Comparison of ENCODE assay signal across 22 cellular contexts in the genomic region with DNA sequence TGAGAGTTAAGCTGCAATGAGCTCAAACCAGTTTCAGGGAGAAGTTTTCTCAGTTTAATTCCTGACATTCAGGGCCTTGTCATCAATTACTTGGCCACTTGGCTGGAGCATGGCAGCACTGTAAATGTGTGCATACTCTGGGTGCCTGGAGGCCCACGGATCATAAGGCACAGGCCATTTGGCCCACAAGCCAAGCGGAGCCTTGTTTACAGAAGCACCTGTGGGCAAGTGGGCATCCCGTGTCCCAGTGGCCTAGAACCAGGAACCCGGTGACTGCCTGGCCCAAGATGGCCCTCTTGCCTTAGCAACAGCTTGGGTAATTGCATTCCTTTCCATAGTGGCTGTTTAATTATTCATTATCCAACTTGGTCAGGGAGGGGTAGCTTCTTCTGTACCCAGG.
"Had no signal": no experiment of that assay in that cellular context is flagged by ENCODE, and none has a peak within 500 bp of the region (broad histone marks: within the 10 kb centered on the region; RNA-seq: fewer than 3 reads in every experiment).

No MANE protein-coding gene starts in this region.

- H3K4me3 ChIP-seq: heart left ventricle, left lung, lung, mucosa of descending colon, ovary, smooth muscle cell, transverse colon, upper lobe of right lung, uterus had no signal

- DNase-seq: glutamatergic neuron; heart left ventricle; islet precursor cell; left cardiac atrium; left lung; midbrain; mucosa of descending colon; naive thymus-derived CD4-positive, alpha-beta T cell; ovary; stimulated activated CD4-positive, alpha-beta T cell treated with anti-CD3 and anti-CD28 coated beads, Interleukin-1b, Interleukin-23, amount 100 ng/mL, for 48 hours; stimulated activated CD4-positive, alpha-beta T cell treated with anti-CD3 and anti-CD28 coated beads, Interleukin-2, amount 100 ng/mL, for 48 hours; stimulated activated CD4-positive, alpha-beta T cell treated with anti-CD3 and anti-CD28 coated beads, Interleukin-4, amount 100 ng/mL, for 4 hours; stimulated activated CD8-positive, alpha-beta memory T cell treated with anti-CD3 and anti-CD28 coated beads, Interleukin-4, amount 100 ng/mL, for 48 hours; stimulated activated naive CD4-positive, alpha-beta T cell treated with Interleukin-2 at 50 U/mL for 16 hours; stimulated activated naive CD8-positive, alpha-beta T cell treated with anti-CD3 and anti-CD28 coated beads, Interleukin-15, amount 100 ng/mL, for 72 hours; substantia nigra; transverse colon; upper lobe of right lung; uterus had no signal

- H3K36me3 ChIP-seq: heart left ventricle, left lung, ovary, transverse colon, upper lobe of right lung, uterus had no signal

- H3K4me2 ChIP-seq: smooth muscle cell had no signal

- H3K27me3 ChIP-seq: heart left ventricle, left lung, ovary, transverse colon, upper lobe of right lung, uterus had no signal

- ATAC-seq: left lung; mucosa of descending colon; naive thymus-derived CD4-positive, alpha-beta T cell; natural killer cell treated with Interleukin-12 subunit alpha and Interleukin-12 subunit beta and Interleukin-15 and Interleukin-18, amount 100 ng/mL, for 72 hours; stimulated activated naive CD8-positive, alpha-beta T cell treated with anti-CD3 and anti-CD28 coated beads, Interleukin-15, amount 100 ng/mL, for 72 hours; upper lobe of right lung had no signal

- H3K9me3 ChIP-seq: left lung, ovary, transverse colon, upper lobe of right lung, uterus had no signal

- H3K27ac ChIP-seq: left lung, ovary, transverse colon, upper lobe of right lung, uterus had no signal

- H3K4me1 ChIP-seq: transverse colon, uterus had no signal
